In genomic region chr2:231489990-231490389, GRCh38 we compare ENCODE assay signal across 1 cellular context.
TF ChIP-seq lines count a peak whose summit lies in the region.

No MANE protein-coding gene starts in this region.

TF ChIP-seq in endothelial cell of umbilical vein, 7 proteins besides CTCF, POLR2A, EP300 and RAD21:
- TF ChIP-seq EZH2 (IDR thresholded peaks at IDR 0.05; ENCODE audit: borderline replicate concordance, low read depth, low read length, severe bottlenecking) (no peak), MAX (IDR thresholded peaks at IDR 0.05; ENCODE audit: insufficient read depth, insufficient read length) (no peak), JUN (IDR thresholded peaks at IDR 0.05; ENCODE audit: borderline replicate concordance, insufficient read depth, insufficient read length, low read depth) (no peak), POLR2AphosphoS5 (IDR thresholded peaks at IDR 0.05; ENCODE audit: insufficient read depth, low read depth, low read length) (no peak), GATA2 (IDR thresholded peaks at IDR 0.05; ENCODE audit: insufficient read depth, insufficient read length, low read depth, low read length) (no peak), FOS (IDR thresholded peaks at IDR 0.05; ENCODE audit: borderline replicate concordance, insufficient read depth, low read length) (no peak), MYC (IDR thresholded peaks at IDR 0.05; ENCODE audit: low read depth, low read length) (no peak)
